In genomic region chr14:68612049-68612448, GRCh38 we compare ENCODE assay signal across 15 cellular contexts.
DNase-seq lines count a peak whose midpoint lies in the region; ATAC-seq and TF ChIP-seq lines count a peak whose summit lies in the region.
"Had no signal": no experiment of that assay in that cellular context is flagged by ENCODE, and none has a peak within 500 bp of the region (broad histone marks: within the 10 kb centered on the region; RNA-seq: fewer than 3 reads in every experiment).

No MANE protein-coding gene starts in this region.

- H3K4me3 ChIP-seq in body of pancreas (no peak overlapping the region), left ventricle myocardium inferior (no peak overlapping the region), osteoblast (ENCODE audit: insufficient read depth, low read length) (no peak overlapping the region), tibial artery (no peak overlapping the region)
- H3K4me3 ChIP-seq: adrenal gland had no signal

- no peaks in the 10 kb centered on the region for H4K20me1 ChIP-seq in osteoblast (ENCODE audit: insufficient read depth, low read length)

- H3K79me2 ChIP-seq in osteoblast (ENCODE audit: insufficient read depth, low read length), result no peaks in the 10 kb centered on the region

- ATAC-seq in body of pancreas (peak; percentile 27), GM21717 (IDR thresholded peaks at IDR 0.05; ENCODE audit: unreplicated experiment) (no peak), HG02759 (IDR thresholded peaks at IDR 0.05; ENCODE audit: unreplicated experiment) (no peak)

- intact Hi-C loops in body of pancreas (cut with DNase I) (no loop called here), left ventricle myocardium inferior (cut with micrococcal nuclease) (no loop called here), tibial artery (cut with DNase I; ENCODE audit: low total_unique reads) (no loop called here)

- peak overlapping the region; percentile 20 for H2AFZ ChIP-seq in osteoblast (ENCODE audit: low read length)

- H3K36me3 ChIP-seq in body of pancreas (replicated peaks in 1 of 2; ENCODE audit: insufficient read depth in 1 of 2, low read depth in 2 of 2) (no peaks in the 10 kb centered on the region), left ventricle myocardium inferior (peaks cover 3% of the 10 kb centered on the region), osteoblast (ENCODE audit: insufficient read depth, low read length) (no peaks in the 10 kb centered on the region), tibial artery (peaks cover 0 to 3% (median 0%) of the 10 kb centered on the region in 3 donors)
- H3K36me3 ChIP-seq: adrenal gland had no signal

- peak overlapping the region; percentile 44 to 78 (median 50) for H3K27ac ChIP-seq in body of pancreas
- H3K27ac ChIP-seq in left ventricle myocardium inferior (replicated peaks), result peak overlapping the region; percentile 79
- no peak overlapping the region for H3K27ac ChIP-seq in osteoblast (ENCODE audit: low read depth, low read length)
- H3K27ac ChIP-seq in tibial artery, result peak overlapping the region; percentile 65 to 68

- no peaks in the 10 kb centered on the region for H3K27me3 ChIP-seq in body of pancreas
- H3K27me3 ChIP-seq in left ventricle myocardium inferior (ENCODE audit: low read depth), result no peaks in the 10 kb centered on the region
- H3K27me3 ChIP-seq in osteoblast (ENCODE audit: insufficient read depth, low read length), result no peaks in the 10 kb centered on the region
- no peaks in the 10 kb centered on the region for H3K27me3 ChIP-seq in tibial artery
- H3K27me3 ChIP-seq: adrenal gland had no signal

- WGBS in body of pancreas, 2 donors, result 55 to 60% methylated on average over 5 of the region's 5 CpGs

- DNase-seq in body of pancreas (peak in 2 of 4 donors; percentile 36 to 47), left ventricle myocardium inferior (peak; percentile 45), osteoblast (ENCODE audit: insufficient read length, low spot score, missing footprints) (peak; percentile 55), tibial artery (peak in 1 of 2 donors; percentile 66), NCI-H146 (lab: John Stamatoyannopoulos, UW) (no peak)
- no peak for DNase-seq in stimulated activated CD4-positive, alpha-beta T cell treated with anti-CD3 and anti-CD28 coated beads, Interleukin-4, amount 100 ng/mL, for 1 hour
- DNase-seq: activated CD4-positive, alpha-beta T cell treated with anti-CD3 and anti-CD28 coated beads, Interleukin-2, amount 10 ng/mL, durations not matched to agents 7 days and 5 days; activated T-cell treated with anti-CD3 and anti-CD28 coated beads, Interleukin-2, amount 50 U/mL, for 48 hours; GOT3; NCI-H2029; NCI-H526 treated with DMSO at 0.1 percent for 48 hours; stimulated activated CD8-positive, alpha-beta memory T cell treated with anti-CD3 and anti-CD28 coated beads, Interleukin-4, amount 100 ng/mL, for 48 hours had no signal

- H3K4me1 ChIP-seq in body of pancreas, result peaks cover 34% of the 10 kb centered on the region
- peaks cover 45% of the 10 kb centered on the region for H3K4me1 ChIP-seq in left ventricle myocardium inferior
- H3K4me1 ChIP-seq in osteoblast (ENCODE audit: insufficient read depth, low read length), result peaks cover 5% of the 10 kb centered on the region
- peaks cover 3 to 25% (median 17%) of the 10 kb centered on the region in 4 donors for H3K4me1 ChIP-seq in tibial artery

- no peak overlapping the region for H3K4me2 ChIP-seq in osteoblast (ENCODE audit: insufficient read depth, low read length)

- TF ChIP-seq CTCF in body of pancreas (IDR thresholded peaks at IDR 0.05) (no peak), left ventricle myocardium inferior (IDR thresholded peaks at IDR 0.05; ENCODE audit: borderline replicate concordance) (no peak), osteoblast (IDR thresholded peaks at IDR 0.05; ENCODE audit: extremely low read depth, low read depth, low read length) (no peak), tibial artery (IDR thresholded peaks at IDR 0.05) (no peak)

- H3K9me3 ChIP-seq in body of pancreas, result peaks cover 0 to 5% (median 0%) of the 10 kb centered on the region in 3 donors
- H3K9me3 ChIP-seq in left ventricle myocardium inferior (replicated peaks), result peaks cover 36% of the 10 kb centered on the region
- H3K9me3 ChIP-seq in osteoblast (ENCODE audit: low read depth, low read length), result peaks cover 7% of the 10 kb centered on the region
- H3K9me3 ChIP-seq in tibial artery, result peaks cover 0 to 37% (median 9%) of the 10 kb centered on the region in 3 donors

- no peak for TF ChIP-seq POLR2A in body of pancreas (IDR thresholded peaks at IDR 0.05)

Comparison
In these comparisons a context has a peak if more than half of its experiments do, and no peak if none do; other contexts are left out.
1. DNase-seq: peak in left ventricle myocardium inferior (single experiment) and osteoblast (single experiment); none in stimulated activated CD4-positive, alpha-beta T cell treated with anti-CD3 and anti-CD28 coated beads, Interleukin-4, amount 100 ng/mL, for 1 hour (single experiment) and NCI-H146 (single experiment).